In genomic region chr13:32426981-32427851, GRCh38 we compare ENCODE assay signal across 7 cellular contexts. TPM values are rescaled to one million over a fixed set of nuclear protein-coding genes. Genes with fewer than 3 reads are reported as not detected.
DNase-seq lines count a peak whose midpoint lies in the region; ATAC-seq and TF ChIP-seq lines count a peak whose summit lies in the region.

No MANE protein-coding gene starts in this region.

- ATAC-seq in GM18505 (IDR thresholded peaks at IDR 0.05; ENCODE audit: unreplicated experiment) = peak; percentile 18
- ATAC-seq in HG02678 (IDR thresholded peaks at IDR 0.05; ENCODE audit: unreplicated experiment) = peak; percentile 12
- ATAC-seq in naive thymus-derived CD4-positive, alpha-beta T cell = peak; percentile 38

- no peak for TF ChIP-seq EP300 in stomach (IDR thresholded peaks at IDR 0.05)

- TF ChIP-seq POLR2A in GM18505 (IDR thresholded peaks at IDR 0.05; ENCODE audit: borderline replicate concordance, extremely low read depth, insufficient read depth, insufficient read length) (no peak), stomach (IDR thresholded peaks at IDR 0.05) (no peak)

- H3K9me3 Mint-ChIP-seq in naive thymus-derived CD4-positive, alpha-beta T cell = peaks cover 0 to 8% (median 0%) of the 10 kb centered on the region in 11 donors

- CTCF ChIA-PET in naive thymus-derived CD4-positive, alpha-beta T cell (lab: Charles Lee) = interaction anchor here (0.5 kb wide), 1 partner anchor 213 kb away, joined by 3 read pairs; no protein-coding TSS in a partner anchor

- H3K27me3 ChIP-seq in esophagus (ENCODE audit: control insufficient read depth in 1 of 2, insufficient read depth in 2 of 2, low read length in 2 of 2) (no peaks in the 10 kb centered on the region), stomach (no peaks in the 10 kb centered on the region)
- no peaks in the 10 kb centered on the region for H3K27me3 ChIP-seq in naive thymus-derived CD4-positive, alpha-beta T cell (ENCODE audit: control insufficient read depth in 2 of 2, insufficient read depth in 2 of 2, low read length in 2 of 2)

- 1% methylated on average over 81 to 90 of the region's 90 CpGs for WGBS in esophagus, 2 donors
- WGBS in stomach, 5 donors = 0 to 2% (median 1%) methylated on average over 43 to 90 of the region's 90 CpGs

- intact Hi-C loops in naive thymus-derived CD4-positive, alpha-beta T cell (cut with micrococcal nuclease) = loop anchor here (1.0 to 10.0 kb wide), 12 partner anchors 45 to 1390 kb away; partner anchors contain the start of genes BRCA2 (in 2 of the 2), FRY (in 2 of the 2), ZAR1L (in 2 of the 2) and N4BP2L2 (in 1 of the 2)
- intact Hi-C loops in stomach (cut with DNase I; ENCODE audit: low total_unique reads) = no loop called here

- TF ChIP-seq CTCF in stomach (IDR thresholded peaks at IDR 0.05) = no peak

- POLR2A ChIA-PET in naive thymus-derived CD4-positive, alpha-beta T cell (lab: Charles Lee) = interaction anchor here (1.0 to 5.5 kb wide), 9 partner anchors 19 to 1116 kb away, joined by 3 to 55 read pairs (median 3); partner anchors contain the start of genes BRCA2, N4BP2L2 and ZAR1L

- H3K4me1 ChIP-seq in esophagus (ENCODE audit: control insufficient read depth in 2 of 2, insufficient read depth in 2 of 2, low read length in 1 of 2) = peaks cover 0 to 5% of the 10 kb centered on the region in 2 donors
- peaks cover 19 to 20% of the 10 kb centered on the region in 2 donors for H3K4me1 ChIP-seq in naive thymus-derived CD4-positive, alpha-beta T cell (ENCODE audit: control insufficient read depth in 2 of 2, insufficient read depth in 2 of 2, low read length in 2 of 2)
- peaks cover 14 to 40% (median 22%) of the 10 kb centered on the region in 4 donors for H3K4me1 ChIP-seq in stomach

- H3K4me3 Mint-ChIP-seq in naive thymus-derived CD4-positive, alpha-beta T cell = peak overlapping the region; percentile 89 to 100 (median 94)

- H3K4me1 Mint-ChIP-seq in naive thymus-derived CD4-positive, alpha-beta T cell = peaks cover 34 to 56% (median 46%) of the 10 kb centered on the region in 7 donors

- peaks cover 0 to 33% (median 18%) of the 10 kb centered on the region in 5 donors for H3K36me3 Mint-ChIP-seq in naive thymus-derived CD4-positive, alpha-beta T cell

- DNase-seq in NCI-H526 (lab: John Stamatoyannopoulos, UW) = peak; percentile 39 to 85
- DNase-seq in activated T-cell treated with anti-CD3 and anti-CD28 coated beads for 24 hours (ENCODE audit: low read depth) = peak; percentile 25
- peak; percentile 43 to 74 (median 66) for DNase-seq in naive thymus-derived CD4-positive, alpha-beta T cell
- peak; percentile 57 for DNase-seq in stomach

- H3K27me3 Mint-ChIP-seq in naive thymus-derived CD4-positive, alpha-beta T cell = no peaks in the 10 kb centered on the region

- peak overlapping the region; percentile 92 to 99 (median 97) for H3K27ac Mint-ChIP-seq in naive thymus-derived CD4-positive, alpha-beta T cell

- H3K27ac ChIP-seq in esophagus (ENCODE audit: low read depth in 2 of 2, low read length in 1 of 2) (peak overlapping the region; percentile 81 to 92), stomach (peak overlapping the region; percentile 86 to 95 (median 90))
- peak overlapping the region; percentile 98 for H3K27ac ChIP-seq in naive thymus-derived CD4-positive, alpha-beta T cell (ENCODE audit: low read depth, low read length)

- peak overlapping the region; percentile 68 to 83 for H3K4me3 ChIP-seq in esophagus (ENCODE audit: low read depth in 1 of 2, low read length in 2 of 2)
- H3K4me3 ChIP-seq in naive thymus-derived CD4-positive, alpha-beta T cell (ENCODE audit: low read length) = peak overlapping the region; percentile 64
- peak overlapping the region; percentile 87 to 89 (median 88) for H3K4me3 ChIP-seq in stomach

- H3K36me3 ChIP-seq in esophagus (ENCODE audit: control insufficient read depth in 2 of 2, insufficient read depth in 2 of 2, low read length in 1 of 2) = no peaks in the 10 kb centered on the region
- peaks cover 0 to 11% (median 0%) of the 10 kb centered on the region in 3 experiments for H3K36me3 ChIP-seq in naive thymus-derived CD4-positive, alpha-beta T cell (ENCODE audit: control insufficient read depth in 2 of 3, insufficient read depth in 3 of 3, low read length in 3 of 3)
- peaks cover 0 to 6% (median 3%) of the 10 kb centered on the region in 4 donors for H3K36me3 ChIP-seq in stomach

- H3K9me3 ChIP-seq in esophagus (ENCODE audit: control insufficient read depth in 2 of 2, insufficient read depth in 1 of 2, low read depth in 1 of 2, low read length in 1 of 2) (no peaks in the 10 kb centered on the region), stomach (no peaks in the 10 kb centered on the region)
- H3K9me3 ChIP-seq in naive thymus-derived CD4-positive, alpha-beta T cell (ENCODE audit: control insufficient read depth in 2 of 3, low read length in 3 of 3) = no peaks in the 10 kb centered on the region

RNA-seq across cellular contexts. Expression of gene N4BP2L1, which starts 0.7 kb away (rescaled TPM):
- polyA plus RNA-seq in esophagus (1 to 10 TPM; 5.0 to 8.4 TPM), stomach (10 to 100 TPM in 1 of 3 donors, 1 to 10 TPM in 2; 4.9 to 14.2 (median 6.4) TPM)
- 10 to 100 TPM; 30.4 to 58.0 (median 47.1) TPM for total RNA-seq in naive thymus-derived CD4-positive, alpha-beta T cell
- polyA plus RNA-seq in naive thymus-derived CD4-positive, alpha-beta T cell = 10 to 100 TPM; 48.3 to 68.8 TPM
- total RNA-seq in stomach = 10 to 100 TPM; 13.9 to 46.1 (median 28.8) TPM

Comparison
In these comparisons a context has a peak if more than half of its experiments do, and no peak if none do; other contexts are left out.
1. Peak in every context shown above with its lines: DNase-seq, ATAC-seq, H3K4me3 ChIP-seq and H3K27ac ChIP-seq.